20 cellular contexts compared by ENCODE assay signal in the genomic region with DNA sequence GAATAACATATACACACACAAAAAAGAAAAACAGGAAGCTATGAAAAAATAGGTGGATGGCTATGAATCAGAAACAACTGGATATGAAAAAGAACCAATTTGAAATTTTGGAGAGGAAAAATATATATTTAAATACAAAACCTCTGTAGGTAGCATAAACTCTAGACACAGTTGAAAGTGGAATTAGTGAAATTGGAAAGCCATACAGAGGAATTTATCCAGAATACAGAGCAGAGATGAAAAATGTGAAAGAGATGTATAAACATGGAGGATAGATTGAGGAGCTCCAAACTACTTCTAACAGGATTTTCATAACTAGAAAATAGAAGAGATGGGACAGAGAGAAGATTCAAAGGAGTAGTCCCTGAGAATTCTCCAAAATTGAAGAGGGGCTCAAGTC.
DNase-seq lines count a peak whose midpoint lies in the region; ATAC-seq and TF ChIP-seq lines count a peak whose summit lies in the region.
"Had no signal": no experiment of that assay in that cellular context is flagged by ENCODE, and none has a peak within 500 bp of the region (broad histone marks: within the 10 kb centered on the region; RNA-seq: fewer than 3 reads in every experiment).

No MANE protein-coding gene starts in this region.

- no peak for TF ChIP-seq EP300 in SK-N-SH (IDR thresholded peaks at IDR 0.05; ENCODE audit: borderline replicate concordance in 1 of 2, low read depth in 1 of 2, low read length in 1 of 2)

- peak overlapping the region in 3 of 5 experiments; percentile 11 to 77 (median 12) for H3K27ac Mint-ChIP-seq in brain
- peak overlapping the region; percentile 97 for H3K27ac Mint-ChIP-seq in osteocyte (ENCODE audit: unreplicated experiment)
- H3K27ac Mint-ChIP-seq in activated naive CD4-positive, alpha-beta T cell treated with anti-CD3 and anti-CD28 coated beads, Interleukin-2, amount 10 ng/mL, durations not matched to agents 7 days and 5 days: no peak overlapping the region
- H3K27ac Mint-ChIP-seq: B cell; CD8-positive, alpha-beta memory T cell had no signal

- peaks cover 17% of the 10 kb centered on the region for H3F3A ChIP-seq in SK-N-SH (replicated peaks; ENCODE audit: insufficient read depth)

- no peak overlapping the region for H2AFZ ChIP-seq in SK-N-SH (ENCODE audit: low read depth)
- H2AFZ ChIP-seq: GM23248 had no signal

- H3K27ac ChIP-seq in SK-N-SH (ENCODE audit: low read depth in 2 of 2, low read length in 1 of 2): no peak overlapping the region
- H3K27ac ChIP-seq: 22Rv1, BLaER1, C4-2B, GM23248 had no signal

- H3K36me3 Mint-ChIP-seq in brain (peaks cover 72% of the 10 kb centered on the region), osteocyte (ENCODE audit: unreplicated experiment) (peaks cover 56% of the 10 kb centered on the region)
- no peaks in the 10 kb centered on the region for H3K36me3 Mint-ChIP-seq in activated naive CD4-positive, alpha-beta T cell treated with anti-CD3 and anti-CD28 coated beads, Interleukin-2, amount 10 ng/mL, durations not matched to agents 7 days and 5 days

- no peak for ATAC-seq in SK-N-SH treated with all-trans-retinoic acid at 6 μM for 48 hours
- ATAC-seq: GM12878 had no signal

- H3K27me3 Mint-ChIP-seq in brain: peaks cover 4% of the 10 kb centered on the region
- H3K27me3 Mint-ChIP-seq in osteocyte (ENCODE audit: unreplicated experiment): no peaks in the 10 kb centered on the region
- H3K27me3 Mint-ChIP-seq in activated naive CD4-positive, alpha-beta T cell treated with anti-CD3 and anti-CD28 coated beads, Interleukin-2, amount 10 ng/mL, durations not matched to agents 7 days and 5 days: peaks cover 7% of the 10 kb centered on the region
- H3K27me3 Mint-ChIP-seq: B cell had no signal

- H3K4me1 ChIP-seq in SK-N-SH (ENCODE audit: control insufficient read depth in 1 of 2, insufficient read depth in 2 of 2, low read depth in 1 of 2, low read length in 1 of 2): peaks cover 13 to 30% of the 10 kb centered on the region in 2 experiments; a peak in 3 of 4 replicates

- DNase-seq in SK-N-SH (no peak), osteocyte (ENCODE audit: extremely low spot score, unreplicated experiment) (no peak)
- no peak for DNase-seq in activated naive CD4-positive, alpha-beta T cell treated with anti-CD3 and anti-CD28 coated beads, Interleukin-2, amount 10 ng/mL, durations not matched to agents 7 days and 5 days
- DNase-seq in effector CD4-positive, alpha-beta T cell: no peak
- DNase-seq: CD4-positive, CD25-positive, alpha-beta regulatory T cell; CD8-positive, alpha-beta memory T cell; DMS 273 treated with DMSO at 0.1 percent for 48 hours; DMS79; EL; GDM1; GM23248; H7; HCEC 1CT had no signal

- no peaks in the 10 kb centered on the region for H3K27me3 ChIP-seq in SK-N-SH (ENCODE audit: insufficient read depth)
- H3K27me3 ChIP-seq: BLaER1 had no signal

- no peak overlapping the region for H3K4me3 ChIP-seq in SK-N-SH (ENCODE audit: low read depth in 2 of 2, low read length in 1 of 2)
- H3K4me3 ChIP-seq: BLaER1, GM12878, GM23248 had no signal

- H3K9me2 ChIP-seq in SK-N-SH: no peaks in the 10 kb centered on the region

- no peak for TF ChIP-seq RAD21 in SK-N-SH (IDR thresholded peaks at IDR 0.05; ENCODE audit: low read length)

- CTCF ChIA-PET in SK-N-SH (lab: Yijun Ruan, JAX): interaction anchor here (0.9 to 5.7 kb wide), 4 partner anchors 10 to 179 kb away, joined by 3 to 34 read pairs (median 3); no protein-coding TSS in a partner anchor
- CTCF ChIA-PET in activated naive CD4-positive, alpha-beta T cell treated with anti-CD3 and anti-CD28 coated beads, Interleukin-2, amount 10 ng/mL, durations not matched to agents 7 days and 5 days (lab: Charles Lee): no interaction called here

- H3K9me3 ChIP-seq in SK-N-SH: peaks cover 20% of the 10 kb centered on the region; the same call in 1 of the 2 replicates

- TF ChIP-seq CTCF in SK-N-SH (IDR thresholded peaks at IDR 0.05): no peak
- no peak for TF ChIP-seq CTCF in brain (conservative IDR thresholded peaks at IDR 0.05)
- no peak for TF ChIP-seq CTCF in osteocyte (IDR thresholded peaks at IDR 0.05)

- H3K4me1 Mint-ChIP-seq in brain: peaks cover 57% of the 10 kb centered on the region
- H3K4me1 Mint-ChIP-seq in osteocyte (ENCODE audit: unreplicated experiment): peaks cover 53% of the 10 kb centered on the region
- H3K4me1 Mint-ChIP-seq in activated naive CD4-positive, alpha-beta T cell treated with anti-CD3 and anti-CD28 coated beads, Interleukin-2, amount 10 ng/mL, durations not matched to agents 7 days and 5 days: no peaks in the 10 kb centered on the region
- H3K4me1 Mint-ChIP-seq: B cell; CD4-positive, CD25-positive, alpha-beta regulatory T cell; CD8-positive, alpha-beta memory T cell had no signal

- H3K9me3 Mint-ChIP-seq in brain (peaks cover 38 to 60% (median 57%) of the 10 kb centered on the region in 5 experiments), osteocyte (ENCODE audit: unreplicated experiment) (peaks cover 40% of the 10 kb centered on the region)
- H3K9me3 Mint-ChIP-seq in activated naive CD4-positive, alpha-beta T cell treated with anti-CD3 and anti-CD28 coated beads, Interleukin-2, amount 10 ng/mL, durations not matched to agents 7 days and 5 days: peaks cover 25% of the 10 kb centered on the region

- peaks cover 0 to 43% of the 10 kb centered on the region in 2 experiments for H3K36me3 ChIP-seq in SK-N-SH (replicated peaks in 1 of 2; ENCODE audit: control insufficient read depth in 1 of 2, insufficient read depth in 2 of 2, low read length in 1 of 2)

- H3K4me2 ChIP-seq in SK-N-SH: no peak overlapping the region
- H3K4me2 ChIP-seq: BLaER1 had no signal

- no peaks in the 10 kb centered on the region for H3K79me2 ChIP-seq in SK-N-SH (ENCODE audit: insufficient read depth)

- H4K20me1 ChIP-seq in SK-N-SH (ENCODE audit: insufficient read depth): no peaks in the 10 kb centered on the region
- H4K20me1 ChIP-seq: BLaER1 had no signal

- H3K4me3 Mint-ChIP-seq in brain (no peak overlapping the region), osteocyte (ENCODE audit: unreplicated experiment) (no peak overlapping the region)
- H3K4me3 Mint-ChIP-seq in activated naive CD4-positive, alpha-beta T cell treated with anti-CD3 and anti-CD28 coated beads, Interleukin-2, amount 10 ng/mL, durations not matched to agents 7 days and 5 days: no peak overlapping the region
- H3K4me3 Mint-ChIP-seq: B cell; CD8-positive, alpha-beta memory T cell had no signal

- no peak overlapping the region for H3K9ac ChIP-seq in SK-N-SH
- H3K9ac ChIP-seq: BLaER1, GM23248 had no signal

- POLR2A ChIA-PET in SK-N-SH (lab: Yijun Ruan, JAX): no interaction called here

TF ChIP-seq in SK-N-SH treated with all-trans-retinoic acid at 6 μM for 48 hours, 23 proteins besides CTCF, POLR2A, EP300 and RAD21:
- TF ChIP-seq, protein P1, sequence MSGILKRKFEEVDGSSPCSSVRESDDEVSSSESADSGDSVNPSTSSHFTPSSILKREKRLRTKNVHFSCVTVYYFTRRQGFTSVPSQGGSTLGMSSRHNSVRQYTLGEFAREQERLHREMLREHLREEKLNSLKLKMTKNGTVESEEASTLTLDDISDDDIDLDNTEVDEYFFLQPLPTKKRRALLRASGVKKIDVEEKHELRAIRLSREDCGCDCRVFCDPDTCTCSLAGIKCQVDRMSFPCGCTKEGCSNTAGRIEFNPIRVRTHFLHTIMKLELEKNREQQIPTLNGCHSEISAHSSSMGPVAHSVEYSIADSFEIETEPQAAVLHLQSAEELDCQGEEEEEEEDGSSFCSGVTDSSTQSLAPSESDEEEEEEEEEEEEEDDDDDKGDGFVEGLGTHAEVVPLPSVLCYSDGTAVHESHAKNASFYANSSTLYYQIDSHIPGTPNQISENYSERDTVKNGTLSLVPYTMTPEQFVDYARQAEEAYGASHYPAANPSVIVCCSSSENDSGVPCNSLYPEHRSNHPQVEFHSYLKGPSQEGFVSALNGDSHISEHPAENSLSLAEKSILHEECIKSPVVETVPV (CRISPR knock-in tag; IDR thresholded peaks at IDR 0.05): no peak
- TF ChIP-seq SNAI2 (CRISPR knock-in tag; IDR thresholded peaks at IDR 0.05) (no peak), ZFP30 (CRISPR knock-in tag; IDR thresholded peaks at IDR 0.05) (peak; percentile 92)

TF ChIP-seq in SK-N-SH, 30 proteins besides CTCF, POLR2A, EP300 and RAD21:
- TF ChIP-seq TEAD4 (IDR thresholded peaks at IDR 0.05; ENCODE audit: borderline replicate concordance, insufficient read depth): no peak
- no peak for TF ChIP-seq REST (IDR thresholded peaks at IDR 0.05; ENCODE audit: low read depth, low read length)
- TF ChIP-seq TCF12 (IDR thresholded peaks at IDR 0.05): no peak
- TF ChIP-seq MEF2A (IDR thresholded peaks at IDR 0.05; ENCODE audit: borderline replicate concordance, low read depth): no peak
- TF ChIP-seq FOSL2 (IDR thresholded peaks at IDR 0.05; ENCODE audit: borderline replicate concordance, low read depth): no peak
- TF ChIP-seq TAF1 (IDR thresholded peaks at IDR 0.05; ENCODE audit: borderline replicate concordance, low read depth, low read length): no peak
- no peak for TF ChIP-seq FOXJ3 (CRISPR knock-in tag; IDR thresholded peaks at IDR 0.05)
